Comparison of ENCODE assay signal across 1 cellular context in genomic region chr10:48671914-48672595, GRCh38.
TF ChIP-seq lines count a peak whose summit lies in the region.

No MANE protein-coding gene starts in this region.

TF ChIP-seq in GM12878, 131 proteins besides CTCF, POLR2A, EP300 and RAD21 (continued from another document and continues in another):
- TF ChIP-seq, protein P1, sequence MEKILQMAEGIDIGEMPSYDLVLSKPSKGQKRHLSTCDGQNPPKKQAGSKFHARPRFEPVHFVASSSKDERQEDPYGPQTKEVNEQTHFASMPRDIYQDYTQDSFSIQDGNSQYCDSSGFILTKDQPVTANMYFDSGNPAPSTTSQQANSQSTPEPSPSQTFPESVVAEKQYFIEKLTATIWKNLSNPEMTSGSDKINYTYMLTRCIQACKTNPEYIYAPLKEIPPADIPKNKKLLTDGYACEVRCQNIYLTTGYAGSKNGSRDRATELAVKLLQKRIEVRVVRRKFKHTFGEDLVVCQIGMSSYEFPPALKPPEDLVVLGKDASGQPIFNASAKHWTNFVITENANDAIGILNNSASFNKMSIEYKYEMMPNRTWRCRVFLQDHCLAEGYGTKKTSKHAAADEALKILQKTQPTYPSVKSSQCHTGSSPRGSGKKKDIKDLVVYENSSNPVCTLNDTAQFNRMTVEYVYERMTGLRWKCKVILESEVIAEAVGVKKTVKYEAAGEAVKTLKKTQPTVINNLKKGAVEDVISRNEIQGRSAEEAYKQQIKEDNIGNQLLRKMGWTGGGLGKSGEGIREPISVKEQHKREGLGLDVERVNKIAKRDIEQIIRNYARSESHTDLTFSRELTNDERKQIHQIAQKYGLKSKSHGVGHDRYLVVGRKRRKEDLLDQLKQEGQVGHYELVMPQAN (conservative IDR thresholded peaks at IDR 0.05), result 0 out of 2 replicates have a peak, but pooled peaks have one; percentile 10
- TF ChIP-seq RELA (IDR thresholded peaks at IDR 0.05; ENCODE audit: borderline replicate concordance, partially characterized antibody), result peak; percentile 8
- TF ChIP-seq PML (IDR thresholded peaks at IDR 0.05; ENCODE audit: low read length), result no peak
- no peak for TF ChIP-seq CHD2 (IDR thresholded peaks at IDR 0.05; ENCODE audit: borderline replicate concordance, low read depth, low read length)
- TF ChIP-seq POLR2AphosphoS5 (IDR thresholded peaks at IDR 0.05; ENCODE audit: low read length), result peak; percentile 78
- no peak for TF ChIP-seq CBX3 (IDR thresholded peaks at IDR 0.05; ENCODE audit: borderline replicate concordance, low read depth)
- no peak for TF ChIP-seq SRF (IDR thresholded peaks at IDR 0.05; ENCODE audit: low read depth in 2 of 2, low read length in 2 of 2)
- TF ChIP-seq RUNX3 (IDR thresholded peaks at IDR 0.05; ENCODE audit: low read length), result peak; percentile 80
- no peak for TF ChIP-seq SUZ12 (IDR thresholded peaks at IDR 0.05; ENCODE audit: unreplicated experiment)
- TF ChIP-seq LARP7 (IDR thresholded peaks at IDR 0.05), result peak; percentile 51; the same call in 1 of the 2 replicates
- no peak for TF ChIP-seq JUNB (IDR thresholded peaks at IDR 0.05)
- no peak for TF ChIP-seq GABPA (IDR thresholded peaks at IDR 0.05; ENCODE audit: low read depth)
- TF ChIP-seq BMI1 (IDR thresholded peaks at IDR 0.05; ENCODE audit: borderline replicate concordance), result no peak
- TF ChIP-seq ZNF622 (IDR thresholded peaks at IDR 0.05), result no peak
- TF ChIP-seq POLR2AphosphoS2 (IDR thresholded peaks at IDR 0.05; ENCODE audit: low read depth, low read length), result no peak
- peak; percentile 18; the same call in 1 of the 2 replicates for TF ChIP-seq NR2C1 (IDR thresholded peaks at IDR 0.05)
- TF ChIP-seq NBN (IDR thresholded peaks at IDR 0.05), result 0 out of 2 replicates have a peak, but pooled peaks have one; percentile 25
- TF ChIP-seq ZNF217 (IDR thresholded peaks at IDR 0.05), result peak; percentile 15; the same call in 1 of the 2 replicates
- no peak for TF ChIP-seq EZH2 (IDR thresholded peaks at IDR 0.05; ENCODE audit: borderline replicate concordance, control insufficient read depth, low read depth, low read length)
- 0 out of 2 replicates have a peak, but pooled peaks have one; percentile 37 for TF ChIP-seq IRF4 (IDR thresholded peaks at IDR 0.05; ENCODE audit: low read depth, low read length)
- TF ChIP-seq, protein P2, sequence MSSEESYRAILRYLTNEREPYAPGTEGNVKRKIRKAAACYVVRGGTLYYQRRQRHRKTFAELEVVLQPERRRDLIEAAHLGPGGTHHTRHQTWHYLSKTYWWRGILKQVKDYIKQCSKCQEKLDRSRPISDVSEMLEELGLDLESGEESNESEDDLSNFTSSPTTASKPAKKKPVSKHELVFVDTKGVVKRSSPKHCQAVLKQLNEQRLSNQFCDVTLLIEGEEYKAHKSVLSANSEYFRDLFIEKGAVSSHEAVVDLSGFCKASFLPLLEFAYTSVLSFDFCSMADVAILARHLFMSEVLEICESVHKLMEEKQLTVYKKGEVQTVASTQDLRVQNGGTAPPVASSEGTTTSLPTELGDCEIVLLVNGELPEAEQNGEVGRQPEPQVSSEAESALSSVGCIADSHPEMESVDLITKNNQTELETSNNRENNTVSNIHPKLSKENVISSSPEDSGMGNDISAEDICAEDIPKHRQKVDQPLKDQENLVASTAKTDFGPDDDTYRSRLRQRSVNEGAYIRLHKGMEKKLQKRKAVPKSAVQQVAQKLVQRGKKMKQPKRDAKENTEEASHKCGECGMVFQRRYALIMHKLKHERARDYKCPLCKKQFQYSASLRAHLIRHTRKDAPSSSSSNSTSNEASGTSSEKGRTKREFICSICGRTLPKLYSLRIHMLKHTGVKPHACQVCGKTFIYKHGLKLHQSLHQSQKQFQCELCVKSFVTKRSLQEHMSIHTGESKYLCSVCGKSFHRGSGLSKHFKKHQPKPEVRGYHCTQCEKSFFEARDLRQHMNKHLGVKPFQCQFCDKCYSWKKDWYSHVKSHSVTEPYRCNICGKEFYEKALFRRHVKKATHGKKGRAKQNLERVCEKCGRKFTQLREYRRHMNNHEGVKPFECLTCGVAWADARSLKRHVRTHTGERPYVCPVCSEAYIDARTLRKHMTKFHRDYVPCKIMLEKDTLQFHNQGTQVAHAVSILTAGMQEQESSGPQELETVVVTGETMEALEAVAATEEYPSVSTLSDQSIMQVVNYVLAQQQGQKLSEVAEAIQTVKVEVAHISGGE (CRISPR knock-in tag; IDR thresholded peaks at IDR 0.05), result no peak
- TF ChIP-seq CEBPB (IDR thresholded peaks at IDR 0.05; ENCODE audit: borderline replicate concordance in 1 of 2, low read depth in 2 of 2, low read length in 2 of 2), result no peak
- no peak for TF ChIP-seq KLF5 (IDR thresholded peaks at IDR 0.05; ENCODE audit: partially characterized antibody)
- no peak; the same call in none of the 2 replicates for TF ChIP-seq SMC3 (IDR thresholded peaks at IDR 0.05; ENCODE audit: borderline replicate concordance, low read length)
- TF ChIP-seq TCF12 (IDR thresholded peaks at IDR 0.05; ENCODE audit: low read depth, low read length), result 0 out of 2 replicates have a peak, but pooled peaks have one; percentile 62
- no peak; the same call in 1 of the 2 replicates for TF ChIP-seq ZNF207 (IDR thresholded peaks at IDR 0.05; ENCODE audit: borderline replicate concordance)
- no peak for TF ChIP-seq CEBPZ (IDR thresholded peaks at IDR 0.05; ENCODE audit: low read depth, low read length)
- TF ChIP-seq FOXK2 (IDR thresholded peaks at IDR 0.05), result no peak
- no peak for TF ChIP-seq HDAC6 (IDR thresholded peaks at IDR 0.05; ENCODE audit: unreplicated experiment)
- TF ChIP-seq EED (IDR thresholded peaks at IDR 0.05; ENCODE audit: low read depth), result no peak
- TF ChIP-seq, protein P3, sequence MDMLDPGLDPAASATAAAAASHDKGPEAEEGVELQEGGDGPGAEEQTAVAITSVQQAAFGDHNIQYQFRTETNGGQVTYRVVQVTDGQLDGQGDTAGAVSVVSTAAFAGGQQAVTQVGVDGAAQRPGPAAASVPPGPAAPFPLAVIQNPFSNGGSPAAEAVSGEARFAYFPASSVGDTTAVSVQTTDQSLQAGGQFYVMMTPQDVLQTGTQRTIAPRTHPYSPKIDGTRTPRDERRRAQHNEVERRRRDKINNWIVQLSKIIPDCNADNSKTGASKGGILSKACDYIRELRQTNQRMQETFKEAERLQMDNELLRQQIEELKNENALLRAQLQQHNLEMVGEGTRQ (IDR thresholded peaks at IDR 0.05; ENCODE audit: borderline replicate concordance, low read depth, low read length), result no peak
- TF ChIP-seq EGR1 (IDR thresholded peaks at IDR 0.05; ENCODE audit: borderline replicate concordance in 1 of 2, low read depth in 2 of 2, low read length in 2 of 2), result 0 out of 3 replicates have a peak, but pooled peaks of 1 of the 2 experiments have one; percentile 19
- TF ChIP-seq E4F1 (IDR thresholded peaks at IDR 0.05; ENCODE audit: borderline replicate concordance, partially characterized antibody), result no peak
- TF ChIP-seq YBX1 (IDR thresholded peaks at IDR 0.05), result no peak
- TF ChIP-seq ZNF24 (IDR thresholded peaks at IDR 0.05), result no peak
- no peak for TF ChIP-seq NFXL1 (IDR thresholded peaks at IDR 0.05; ENCODE audit: borderline replicate concordance)
- TF ChIP-seq SIX5 (IDR thresholded peaks at IDR 0.05; ENCODE audit: low read depth, low read length, severe bottlenecking), result no peak
- peak; percentile 79; the same call in 1 of the 2 replicates for TF ChIP-seq PAX5 (IDR thresholded peaks at IDR 0.05; ENCODE audit: borderline replicate concordance, low read depth, low read length)
- TF ChIP-seq, protein P4, sequence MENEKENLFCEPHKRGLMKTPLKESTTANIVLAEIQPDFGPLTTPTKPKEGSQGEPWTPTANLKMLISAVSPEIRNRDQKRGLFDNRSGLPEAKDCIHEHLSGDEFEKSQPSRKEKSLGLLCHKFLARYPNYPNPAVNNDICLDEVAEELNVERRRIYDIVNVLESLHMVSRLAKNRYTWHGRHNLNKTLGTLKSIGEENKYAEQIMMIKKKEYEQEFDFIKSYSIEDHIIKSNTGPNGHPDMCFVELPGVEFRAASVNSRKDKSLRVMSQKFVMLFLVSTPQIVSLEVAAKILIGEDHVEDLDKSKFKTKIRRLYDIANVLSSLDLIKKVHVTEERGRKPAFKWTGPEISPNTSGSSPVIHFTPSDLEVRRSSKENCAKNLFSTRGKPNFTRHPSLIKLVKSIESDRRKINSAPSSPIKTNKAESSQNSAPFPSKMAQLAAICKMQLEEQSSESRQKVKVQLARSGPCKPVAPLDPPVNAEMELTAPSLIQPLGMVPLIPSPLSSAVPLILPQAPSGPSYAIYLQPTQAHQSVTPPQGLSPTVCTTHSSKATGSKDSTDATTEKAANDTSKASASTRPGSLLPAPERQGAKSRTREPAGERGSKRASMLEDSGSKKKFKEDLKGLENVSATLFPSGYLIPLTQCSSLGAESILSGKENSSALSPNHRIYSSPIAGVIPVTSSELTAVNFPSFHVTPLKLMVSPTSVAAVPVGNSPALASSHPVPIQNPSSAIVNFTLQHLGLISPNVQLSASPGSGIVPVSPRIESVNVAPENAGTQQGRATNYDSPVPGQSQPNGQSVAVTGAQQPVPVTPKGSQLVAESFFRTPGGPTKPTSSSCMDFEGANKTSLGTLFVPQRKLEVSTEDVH (IDR thresholded peaks at IDR 0.05; ENCODE audit: low read depth, partially characterized antibody), result no peak
- no peak for TF ChIP-seq ZBTB4 (CRISPR knock-in tag; IDR thresholded peaks at IDR 0.05)
- no peak for TF ChIP-seq ZNF384 (IDR thresholded peaks at IDR 0.05; ENCODE audit: borderline replicate concordance, low read depth, low read length)
- peak; percentile 36; the same call in 1 of the 2 replicates for TF ChIP-seq YY1 (IDR thresholded peaks at IDR 0.05; ENCODE audit: low read depth, low read length)
- TF ChIP-seq ZZZ3 (IDR thresholded peaks at IDR 0.05; ENCODE audit: control insufficient read depth, insufficient read length, low read depth), result no peak
- peak; percentile 37; the same call in 1 of the 2 replicates for TF ChIP-seq CHD1 (IDR thresholded peaks at IDR 0.05; ENCODE audit: low read depth, low read length)
- TF ChIP-seq PAX8 (IDR thresholded peaks at IDR 0.05), result no peak
